Comparison of ENCODE assay signal across 1 cellular context in the genomic region with DNA sequence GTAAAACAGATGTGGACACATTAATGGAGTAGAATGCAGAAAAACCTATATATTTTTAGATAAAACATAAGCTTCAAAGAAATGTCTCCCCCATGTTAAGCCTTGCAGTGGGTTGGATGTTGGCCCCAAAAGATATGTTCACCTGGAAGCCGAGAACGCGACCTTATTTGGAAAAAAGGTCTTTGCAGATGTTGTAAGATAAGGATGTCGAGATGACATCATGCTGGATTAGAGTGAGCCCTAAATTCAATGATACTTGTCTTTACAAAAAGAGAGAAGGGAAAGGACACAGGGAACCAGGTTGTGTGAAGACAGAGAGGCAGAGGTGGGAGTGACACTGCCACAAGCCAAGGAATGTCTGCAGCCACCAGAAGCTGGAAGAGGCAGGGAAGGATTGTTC.
TF ChIP-seq lines count a peak whose summit lies in the region.

No MANE protein-coding gene starts in this region.

TF ChIP-seq in K562, 482 proteins besides CTCF, POLR2A, EP300 and RAD21:
- TF ChIP-seq, protein P1, sequence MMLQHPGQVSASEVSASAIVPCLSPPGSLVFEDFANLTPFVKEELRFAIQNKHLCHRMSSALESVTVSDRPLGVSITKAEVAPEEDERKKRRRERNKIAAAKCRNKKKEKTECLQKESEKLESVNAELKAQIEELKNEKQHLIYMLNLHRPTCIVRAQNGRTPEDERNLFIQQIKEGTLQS (IDR thresholded peaks at IDR 0.05), result peak; percentile 54; the same call in 1 of the 2 replicates
- TF ChIP-seq, protein P1 (CRISPR knock-in tag; conservative IDR thresholded peaks at IDR 0.05), result no peak
- TF ChIP-seq SRF (CRISPR knock-in tag; IDR thresholded peaks at IDR 0.05), result peak in 1 of 2 experiments; percentile 86; a peak in 2 of 4 replicates
- TF ChIP-seq TAL1 (IDR thresholded peaks at IDR 0.05), result no peak
- no peak for TF ChIP-seq GTF2F1 (IDR thresholded peaks at IDR 0.05; ENCODE audit: low read depth, low read length)
- TF ChIP-seq HDAC1 (IDR thresholded peaks at IDR 0.05), result no peak
- TF ChIP-seq, protein P2, sequence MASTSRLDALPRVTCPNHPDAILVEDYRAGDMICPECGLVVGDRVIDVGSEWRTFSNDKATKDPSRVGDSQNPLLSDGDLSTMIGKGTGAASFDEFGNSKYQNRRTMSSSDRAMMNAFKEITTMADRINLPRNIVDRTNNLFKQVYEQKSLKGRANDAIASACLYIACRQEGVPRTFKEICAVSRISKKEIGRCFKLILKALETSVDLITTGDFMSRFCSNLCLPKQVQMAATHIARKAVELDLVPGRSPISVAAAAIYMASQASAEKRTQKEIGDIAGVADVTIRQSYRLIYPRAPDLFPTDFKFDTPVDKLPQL (IDR thresholded peaks at IDR 0.05; ENCODE audit: extremely low read depth, insufficient read length), result no peak
- TF ChIP-seq ZNF830 (CRISPR knock-in tag; IDR thresholded peaks at IDR 0.05), result no peak
- no peak for TF ChIP-seq ERF (CRISPR knock-in tag; IDR thresholded peaks at IDR 0.05)
- TF ChIP-seq SMARCB1 (IDR thresholded peaks at IDR 0.05; ENCODE audit: insufficient read length, low read depth), result no peak
- TF ChIP-seq, protein P3, sequence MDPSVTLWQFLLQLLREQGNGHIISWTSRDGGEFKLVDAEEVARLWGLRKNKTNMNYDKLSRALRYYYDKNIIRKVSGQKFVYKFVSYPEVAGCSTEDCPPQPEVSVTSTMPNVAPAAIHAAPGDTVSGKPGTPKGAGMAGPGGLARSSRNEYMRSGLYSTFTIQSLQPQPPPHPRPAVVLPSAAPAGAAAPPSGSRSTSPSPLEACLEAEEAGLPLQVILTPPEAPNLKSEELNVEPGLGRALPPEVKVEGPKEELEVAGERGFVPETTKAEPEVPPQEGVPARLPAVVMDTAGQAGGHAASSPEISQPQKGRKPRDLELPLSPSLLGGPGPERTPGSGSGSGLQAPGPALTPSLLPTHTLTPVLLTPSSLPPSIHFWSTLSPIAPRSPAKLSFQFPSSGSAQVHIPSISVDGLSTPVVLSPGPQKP (CRISPR knock-in tag; IDR thresholded peaks at IDR 0.05), result no peak
- no peak for TF ChIP-seq KAT7 (CRISPR knock-in tag; IDR thresholded peaks at IDR 0.05; ENCODE audit: borderline replicate concordance)
- TF ChIP-seq SNIP1 (IDR thresholded peaks at IDR 0.05; ENCODE audit: low read depth), result no peak
- peak; percentile 45; the same call in 1 of the 2 replicates for TF ChIP-seq ATF7 (IDR thresholded peaks at IDR 0.05)
- no peak for TF ChIP-seq ATF1 (CRISPR knock-in tag; IDR thresholded peaks at IDR 0.05)
- no peak for TF ChIP-seq ATF1 (tag; IDR thresholded peaks at IDR 0.05)
- TF ChIP-seq TSC22D4 (tag; IDR thresholded peaks at IDR 0.05), result no peak
- no peak for TF ChIP-seq ZNF316 (IDR thresholded peaks at IDR 0.05)
- TF ChIP-seq ILF3 (IDR thresholded peaks at IDR 0.05; ENCODE audit: borderline replicate concordance), result no peak
- TF ChIP-seq, protein P4, sequence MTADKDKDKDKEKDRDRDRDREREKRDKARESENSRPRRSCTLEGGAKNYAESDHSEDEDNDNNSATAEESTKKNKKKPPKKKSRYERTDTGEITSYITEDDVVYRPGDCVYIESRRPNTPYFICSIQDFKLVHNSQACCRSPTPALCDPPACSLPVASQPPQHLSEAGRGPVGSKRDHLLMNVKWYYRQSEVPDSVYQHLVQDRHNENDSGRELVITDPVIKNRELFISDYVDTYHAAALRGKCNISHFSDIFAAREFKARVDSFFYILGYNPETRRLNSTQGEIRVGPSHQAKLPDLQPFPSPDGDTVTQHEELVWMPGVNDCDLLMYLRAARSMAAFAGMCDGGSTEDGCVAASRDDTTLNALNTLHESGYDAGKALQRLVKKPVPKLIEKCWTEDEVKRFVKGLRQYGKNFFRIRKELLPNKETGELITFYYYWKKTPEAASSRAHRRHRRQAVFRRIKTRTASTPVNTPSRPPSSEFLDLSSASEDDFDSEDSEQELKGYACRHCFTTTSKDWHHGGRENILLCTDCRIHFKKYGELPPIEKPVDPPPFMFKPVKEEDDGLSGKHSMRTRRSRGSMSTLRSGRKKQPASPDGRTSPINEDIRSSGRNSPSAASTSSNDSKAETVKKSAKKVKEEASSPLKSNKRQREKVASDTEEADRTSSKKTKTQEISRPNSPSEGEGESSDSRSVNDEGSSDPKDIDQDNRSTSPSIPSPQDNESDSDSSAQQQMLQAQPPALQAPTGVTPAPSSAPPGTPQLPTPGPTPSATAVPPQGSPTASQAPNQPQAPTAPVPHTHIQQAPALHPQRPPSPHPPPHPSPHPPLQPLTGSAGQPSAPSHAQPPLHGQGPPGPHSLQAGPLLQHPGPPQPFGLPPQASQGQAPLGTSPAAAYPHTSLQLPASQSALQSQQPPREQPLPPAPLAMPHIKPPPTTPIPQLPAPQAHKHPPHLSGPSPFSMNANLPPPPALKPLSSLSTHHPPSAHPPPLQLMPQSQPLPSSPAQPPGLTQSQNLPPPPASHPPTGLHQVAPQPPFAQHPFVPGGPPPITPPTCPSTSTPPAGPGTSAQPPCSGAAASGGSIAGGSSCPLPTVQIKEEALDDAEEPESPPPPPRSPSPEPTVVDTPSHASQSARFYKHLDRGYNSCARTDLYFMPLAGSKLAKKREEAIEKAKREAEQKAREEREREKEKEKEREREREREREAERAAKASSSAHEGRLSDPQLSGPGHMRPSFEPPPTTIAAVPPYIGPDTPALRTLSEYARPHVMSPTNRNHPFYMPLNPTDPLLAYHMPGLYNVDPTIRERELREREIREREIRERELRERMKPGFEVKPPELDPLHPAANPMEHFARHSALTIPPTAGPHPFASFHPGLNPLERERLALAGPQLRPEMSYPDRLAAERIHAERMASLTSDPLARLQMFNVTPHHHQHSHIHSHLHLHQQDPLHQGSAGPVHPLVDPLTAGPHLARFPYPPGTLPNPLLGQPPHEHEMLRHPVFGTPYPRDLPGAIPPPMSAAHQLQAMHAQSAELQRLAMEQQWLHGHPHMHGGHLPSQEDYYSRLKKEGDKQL (CRISPR knock-in tag; IDR thresholded peaks at IDR 0.05; ENCODE audit: borderline replicate concordance), result no peak
